Comparison of ENCODE assay signal across 10 cellular contexts in the genomic region with DNA sequence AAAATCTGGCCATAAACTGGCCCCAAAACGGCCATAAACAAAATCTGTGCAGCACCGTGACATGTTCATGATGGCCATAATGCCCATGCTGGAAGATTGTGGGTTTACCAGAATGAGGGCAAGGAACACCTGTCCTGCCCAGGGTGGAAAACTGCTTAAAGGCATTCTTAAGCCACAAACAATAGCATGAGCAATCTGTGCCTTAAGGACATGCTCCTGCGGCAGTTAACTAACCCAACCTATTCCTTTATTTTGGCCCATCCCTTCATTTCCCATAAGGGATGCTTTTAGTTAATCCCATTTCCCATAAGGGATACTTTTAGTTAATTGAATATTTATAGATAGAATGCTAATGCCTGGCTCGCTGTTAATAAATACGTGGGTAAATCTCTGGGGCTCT. TPM values are rescaled to one million over a fixed set of nuclear protein-coding genes. Genes with fewer than 3 reads are reported as not detected.
"Had no signal": no experiment of that assay in that cellular context is flagged by ENCODE, and none has a peak within 500 bp of the region (broad histone marks: within the 10 kb centered on the region; RNA-seq: fewer than 3 reads in every experiment).

No MANE protein-coding gene starts in this region.

RNA-seq across cellular contexts. Expression of a gene that starts 29.4 kb away (rescaled TPM):
- total RNA-seq: OCI-LY7, PC-3, PC-9, Right ventricle myocardium inferior, Right ventricle myocardium superior, RPMI7951, SJCRH30, SJSA1, SK-MEL-5 had no signal
- polyA plus RNA-seq: SK-N-SH had no signal
